14 cellular contexts compared by ENCODE assay signal in genomic region chr1:211732276-211732571, GRCh38. TPM values are rescaled to one million over a fixed set of nuclear protein-coding genes. Genes with fewer than 3 reads are reported as not detected.
DNase-seq lines count a peak whose midpoint lies in the region; ATAC-seq and TF ChIP-seq lines count a peak whose summit lies in the region.
"Had no signal": no experiment of that assay in that cellular context is flagged by ENCODE, and none has a peak within 500 bp of the region (broad histone marks: within the 10 kb centered on the region; RNA-seq: fewer than 3 reads in every experiment).

No MANE protein-coding gene starts in this region.

- in situ Hi-C loops in KBM-7 (cut with MboI; ENCODE audit: low pct_unique_long_range_greater_than_20kb, low sequenced_read_pairs): no loop called here

- H3K4me1 Mint-ChIP-seq in immature natural killer cell: no peaks in the 10 kb centered on the region

- H3K36me3 Mint-ChIP-seq in immature natural killer cell: no peaks in the 10 kb centered on the region

- peak overlapping the region; percentile 84 for H3K27ac ChIP-seq in caudate nucleus (ENCODE audit: low read depth, low read length)

- H3K27ac Mint-ChIP-seq in immature natural killer cell: no peak overlapping the region

- no peaks in the 10 kb centered on the region for H3K9me3 Mint-ChIP-seq in immature natural killer cell

- DNase-seq in caudate nucleus (lab: John Stamatoyannopoulos, UW): no peak
- DNase-seq in immature natural killer cell: no peak
- no peak for DNase-seq in dedifferentiated amniotic fluid mesenchymal stem cell (ENCODE audit: extremely low spot score)
- no peak for DNase-seq in KBM-7
- DNase-seq in GM19240 (ENCODE audit: insufficient read length, low spot score): no peak
- DNase-seq: activated naive CD4-positive, alpha-beta T cell; IMR-90; kidney; NCI-H1417 treated with DMSO at 0.1 percent for 48 hours; retina; T1000 had no signal

- peaks cover 0 to 3% (median 2%) of the 10 kb centered on the region in 3 donors for H3K27me3 Mint-ChIP-seq in immature natural killer cell (ENCODE audit: low read depth in 3 of 3)

- no peak overlapping the region for H3K4me3 Mint-ChIP-seq in immature natural killer cell

- TF ChIP-seq POLR2A in GM18505 (IDR thresholded peaks at IDR 0.05; ENCODE audit: borderline replicate concordance, extremely low read depth, insufficient read depth, insufficient read length): no peak

- ATAC-seq in GM18505 (IDR thresholded peaks at IDR 0.05; ENCODE audit: unreplicated experiment): peak; percentile 81
- peak; percentile 74 for ATAC-seq in GM21526 (IDR thresholded peaks at IDR 0.05; ENCODE audit: low FRiP score, unreplicated experiment)
- ATAC-seq in HG03095 (IDR thresholded peaks at IDR 0.05; ENCODE audit: unreplicated experiment): peak; percentile 65

RNA-seq across cellular contexts. Expression of gene NEK2, which starts 56.8 kb away (rescaled TPM):
- 1 to 10 TPM in 1 of 3 donors, under 1 TPM in 2; 0.39 to 1.4 (median 1.00) TPM for polyA plus RNA-seq in immature natural killer cell
